Comparison of ENCODE assay signal across 20 cellular contexts in the genomic region with DNA sequence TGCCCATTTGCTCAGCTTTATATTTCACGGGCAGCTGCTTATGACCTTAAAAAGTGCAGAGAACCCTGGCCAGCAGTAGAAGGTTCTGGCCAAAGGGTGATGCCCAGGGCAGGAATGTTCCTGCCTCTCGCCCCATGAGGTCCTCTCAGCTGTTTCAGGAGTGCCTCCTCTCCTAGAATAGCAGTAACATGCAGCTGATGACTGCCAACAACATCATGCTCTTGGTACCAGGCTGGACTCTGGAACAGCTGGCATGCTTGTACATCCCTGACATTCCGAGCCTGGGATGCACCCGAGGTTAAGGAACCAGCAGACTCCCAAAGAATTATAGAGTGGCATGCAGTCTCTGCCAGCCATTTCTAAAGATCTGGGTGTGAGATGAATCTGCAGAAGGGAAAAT. TPM values are rescaled to one million over a fixed set of nuclear protein-coding genes. Genes with fewer than 3 reads are reported as not detected.
"Had no signal": no experiment of that assay in that cellular context is flagged by ENCODE, and none has a peak within 500 bp of the region (broad histone marks: within the 10 kb centered on the region; RNA-seq: fewer than 3 reads in every experiment).

No MANE protein-coding gene starts in this region.

- H3K9me3 ChIP-seq: body of pancreas, left ventricle myocardium inferior had no signal

- H3K27me3 ChIP-seq: body of pancreas had no signal

- H3K4me3 ChIP-seq: body of pancreas, coronary artery, left ventricle myocardium inferior had no signal

- H3K9me3 Mint-ChIP-seq: activated T-cell treated with anti-CD3 and anti-CD28 coated beads, Interleukin-2, amount 50 U/mL, for 24 hours; nephron; stimulated activated memory B cell treated with anti-CD40 and anti-IgM and Interleukin-4, amounts not matched to agents 10 μg/mL and 1 μg/mL and 100 μg/mL, for 72 hours had no signal

- H3K27ac Mint-ChIP-seq: activated CD4-positive, alpha-beta memory T cell treated with anti-CD3 and anti-CD28 coated beads, Interleukin-2, amount 10 ng/mL, durations not matched to agents 7 days and 5 days; activated CD4-positive, alpha-beta T cell treated with anti-CD3 and anti-CD28 coated beads for 36 hours; activated naive CD4-positive, alpha-beta T cell treated with anti-CD3 and anti-CD28 coated beads, Interleukin-2, amount 50 U/mL, for 72 hours; activated T-cell treated with anti-CD3 and anti-CD28 coated beads, Interleukin-2, amount 50 U/mL, for 24 hours; memory B cell; stimulated activated memory B cell treated with anti-CD40 and anti-IgM and Interleukin-4, amounts not matched to agents 10 μg/mL and 1 μg/mL and 100 μg/mL, for 72 hours had no signal

- H3K36me3 Mint-ChIP-seq: activated naive CD4-positive, alpha-beta T cell treated with anti-CD3 and anti-CD28 coated beads, Interleukin-2, amount 50 U/mL, for 72 hours; memory B cell; stimulated activated memory B cell treated with anti-CD40 and anti-IgM and Interleukin-4, amounts not matched to agents 10 μg/mL and 1 μg/mL and 100 μg/mL, for 72 hours had no signal

- DNase-seq: activated CD4-positive, alpha-beta memory T cell treated with anti-CD3 and anti-CD28 coated beads, Interleukin-2, amount 10 ng/mL, durations not matched to agents 7 days and 5 days; activated CD4-positive, alpha-beta T cell treated with anti-CD3 and anti-CD28 coated beads for 36 hours; activated gamma-delta T cell; activated T-cell treated with anti-CD3 and anti-CD28 coated beads, Interleukin-2, amount 50 U/mL, for 24 hours; amniotic stem cell; body of pancreas; caudate nucleus; glutamatergic neuron; hypothalamus; left ventricle myocardium inferior; stimulated activated CD4-positive, alpha-beta T cell treated with anti-CD3 and anti-CD28 coated beads, Interleukin-12 subunit alpha, Interleukin-12 subunit beta, amount 100 ng/mL, for 4 hours; WERI-Rb-1 had no signal

- ATAC-seq: activated CD4-positive, alpha-beta T cell treated with anti-CD3 and anti-CD28 coated beads for 36 hours; activated naive CD4-positive, alpha-beta T cell treated with anti-CD3 and anti-CD28 coated beads, Interleukin-2, amount 50 U/mL, for 72 hours; body of pancreas; esophagus mucosa; sciatic nerve; stimulated activated memory B cell treated with anti-CD40 and anti-IgM and Interleukin-4, amounts not matched to agents 10 μg/mL and 1 μg/mL and 100 μg/mL, for 72 hours had no signal

- H3K36me3 ChIP-seq: left ventricle myocardium inferior, WERI-Rb-1 had no signal

- H3K4me3 Mint-ChIP-seq: activated CD4-positive, alpha-beta memory T cell treated with anti-CD3 and anti-CD28 coated beads, Interleukin-2, amount 10 ng/mL, durations not matched to agents 7 days and 5 days; activated CD4-positive, alpha-beta T cell treated with anti-CD3 and anti-CD28 coated beads for 36 hours; activated T-cell treated with anti-CD3 and anti-CD28 coated beads, Interleukin-2, amount 50 U/mL, for 24 hours; memory B cell; nephron; stimulated activated memory B cell treated with anti-CD40 and anti-IgM and Interleukin-4, amounts not matched to agents 10 μg/mL and 1 μg/mL and 100 μg/mL, for 72 hours had no signal

- H3K4me1 Mint-ChIP-seq: activated CD4-positive, alpha-beta memory T cell treated with anti-CD3 and anti-CD28 coated beads, Interleukin-2, amount 10 ng/mL, durations not matched to agents 7 days and 5 days; activated CD4-positive, alpha-beta T cell treated with anti-CD3 and anti-CD28 coated beads for 36 hours; memory B cell; stimulated activated memory B cell treated with anti-CD40 and anti-IgM and Interleukin-4, amounts not matched to agents 10 μg/mL and 1 μg/mL and 100 μg/mL, for 72 hours had no signal

- H3K27ac ChIP-seq: body of pancreas, coronary artery, left ventricle myocardium inferior, WERI-Rb-1 had no signal

- H3K27me3 Mint-ChIP-seq: activated CD4-positive, alpha-beta memory T cell treated with anti-CD3 and anti-CD28 coated beads, Interleukin-2, amount 10 ng/mL, durations not matched to agents 7 days and 5 days; activated CD4-positive, alpha-beta T cell treated with anti-CD3 and anti-CD28 coated beads for 36 hours; activated T-cell treated with anti-CD3 and anti-CD28 coated beads, Interleukin-2, amount 50 U/mL, for 24 hours; memory B cell; stimulated activated memory B cell treated with anti-CD40 and anti-IgM and Interleukin-4, amounts not matched to agents 10 μg/mL and 1 μg/mL and 100 μg/mL, for 72 hours had no signal

- H3K4me1 ChIP-seq: body of pancreas, left ventricle myocardium inferior had no signal

RNA-seq across cellular contexts. Expression of gene TENM3, which starts 11.7 kb away (rescaled TPM):
- total RNA-seq: activated CD4-positive, alpha-beta memory T cell treated with anti-CD3 and anti-CD28 coated beads, Interleukin-2, amount 10 ng/mL, durations not matched to agents 7 days and 5 days; activated CD4-positive, alpha-beta T cell treated with anti-CD3 and anti-CD28 coated beads for 36 hours; activated naive CD4-positive, alpha-beta T cell treated with anti-CD3 and anti-CD28 coated beads, Interleukin-2, amount 50 U/mL, for 72 hours; T-helper 1 cell treated with Interleukin-12 subunit alpha and Interleukin-12 subunit beta and Interleukin-4 antibody, amounts not matched to agents 30 ng/mL and 1 ng/mL, for 36 hours had no signal
